ENCODE assay signal across 8 cellular contexts in genomic region chr11:64970731-64971151, GRCh38.
A peak's percentile ranks its signal among the peaks of the same experiment; 100 is the strongest.
DNase-seq lines count a peak whose midpoint lies in the region; ATAC-seq lines count a peak whose summit lies in the region.
"Had no signal": no experiment of that assay in that cellular context is flagged by ENCODE, and none has a peak within 500 bp of the region (broad histone marks: within the 10 kb centered on the region; RNA-seq: fewer than 3 reads in every experiment).

No MANE protein-coding gene starts in this region.

- peaks cover 2% of the 10 kb centered on the region for H3K36me3 Mint-ChIP-seq in activated naive CD8-positive, alpha-beta T cell treated with anti-CD3 and anti-CD28 coated beads, Interleukin-2, amount 50 U/mL, for 24 hours (ENCODE audit: low read depth)

- peak; percentile 88 for ATAC-seq in activated naive CD8-positive, alpha-beta T cell treated with anti-CD3 and anti-CD28 coated beads, Interleukin-2, amount 50 U/mL, for 24 hours
- ATAC-seq in GM19452 (IDR thresholded peaks at IDR 0.05; ENCODE audit: unreplicated experiment) (no peak), HG02759 (IDR thresholded peaks at IDR 0.05; ENCODE audit: unreplicated experiment) (no peak)

- H3K4me1 Mint-ChIP-seq in activated naive CD8-positive, alpha-beta T cell treated with anti-CD3 and anti-CD28 coated beads, Interleukin-2, amount 50 U/mL, for 24 hours: peaks cover 43% of the 10 kb centered on the region

- no peaks in the 10 kb centered on the region for H3K9me3 Mint-ChIP-seq in activated naive CD8-positive, alpha-beta T cell treated with anti-CD3 and anti-CD28 coated beads, Interleukin-2, amount 50 U/mL, for 24 hours

- peak overlapping the region; percentile 65 for H3K4me3 Mint-ChIP-seq in activated naive CD8-positive, alpha-beta T cell treated with anti-CD3 and anti-CD28 coated beads, Interleukin-2, amount 50 U/mL, for 24 hours

- peak overlapping the region; percentile 79 for H3K27ac Mint-ChIP-seq in activated naive CD8-positive, alpha-beta T cell treated with anti-CD3 and anti-CD28 coated beads, Interleukin-2, amount 50 U/mL, for 24 hours

- peaks cover 6% of the 10 kb centered on the region for H3K27me3 Mint-ChIP-seq in activated naive CD8-positive, alpha-beta T cell treated with anti-CD3 and anti-CD28 coated beads, Interleukin-2, amount 50 U/mL, for 24 hours

- DNase-seq in SW 1271 (lab: John Stamatoyannopoulos, UW) (peak; percentile 21 to 47), NCI-H1417 treated with DMSO at 0.1 percent for 48 hours (lab: John Stamatoyannopoulos, UW) (no peak)
- DNase-seq in activated naive CD8-positive, alpha-beta T cell treated with anti-CD3 and anti-CD28 coated beads, Interleukin-2, amount 50 U/mL, for 24 hours: peak; percentile 14
- DNase-seq in stimulated activated CD4-positive, alpha-beta T cell treated with anti-CD3 and anti-CD28 coated beads, Interleukin-4, amount 100 ng/mL, for 1 hour: peak; percentile 2
- DNase-seq: GOT3, NCI-H526 treated with DMSO at 0.1 percent for 48 hours had no signal
